In genomic region chr4:125741825-125742452, GRCh38 we compare ENCODE assay signal across 9 cellular contexts.
DNase-seq lines count a peak whose midpoint lies in the region; ATAC-seq and TF ChIP-seq lines count a peak whose summit lies in the region.
"Had no signal": no experiment of that assay in that cellular context is flagged by ENCODE, and none has a peak within 500 bp of the region (broad histone marks: within the 10 kb centered on the region; RNA-seq: fewer than 3 reads in every experiment).

No MANE protein-coding gene starts in this region.

- intact Hi-C loops in IMR-90 (cut with micrococcal nuclease), result loop anchor here (2.0 to 5.0 kb wide), 2 partner anchors 355 to 427 kb away; partner anchors contain the start of gene FAT4
- intact Hi-C loops in MCF 10A (cut with micrococcal nuclease), result loop anchor here (1.0 to 10.0 kb wide), 5 partner anchors 347 to 1658 kb away; no protein-coding TSS in a partner anchor

- ATAC-seq in IMR-90 (ENCODE audit: low read depth) (peak; percentile 75), GM19324 (IDR thresholded peaks at IDR 0.05; ENCODE audit: low FRiP score, unreplicated experiment) (no peak)
- ATAC-seq: stimulated activated naive CD8-positive, alpha-beta T cell treated with anti-CD3 and anti-CD28 coated beads, Interleukin-15, amount 100 ng/mL, for 72 hours had no signal

- peaks cover 1% of the 10 kb centered on the region; the same call in 1 of the 2 replicates for H3K4me1 ChIP-seq in IMR-90 (ENCODE audit: control insufficient read depth, insufficient read depth, low read length)

- no peak overlapping the region for H2BK20ac ChIP-seq in IMR-90 (ENCODE audit: low read depth, low read length)

- no peak overlapping the region for H4K8ac ChIP-seq in IMR-90 (ENCODE audit: low read depth in 2 of 2, low read length in 2 of 2)

- H2AFZ ChIP-seq in IMR-90 (replicated peaks; ENCODE audit: low read length, poor library complexity), result no peak overlapping the region

- H3K9ac ChIP-seq in IMR-90 (ENCODE audit: low read depth, low read length), result no peak overlapping the region

- no peak overlapping the region for H4K5ac ChIP-seq in IMR-90 (ENCODE audit: low read depth, low read length)

- no peak overlapping the region for H2BK15ac ChIP-seq in IMR-90 (ENCODE audit: low read depth, low read length)

- H3K18ac ChIP-seq in IMR-90 (ENCODE audit: low read depth, low read length), result no peak overlapping the region

- no peaks in the 10 kb centered on the region for H4K20me1 ChIP-seq in IMR-90 (ENCODE audit: insufficient read depth, low read length)

- H3K23ac ChIP-seq in IMR-90 (ENCODE audit: low read depth, low read length), result no peak overlapping the region

- H3K9me3 ChIP-seq in IMR-90 (ENCODE audit: control insufficient read depth, insufficient read depth, low read length), result no peaks in the 10 kb centered on the region

- dilution Hi-C loops in IMR-90 (cut with HindIII; ENCODE audit: low sequenced_read_pairs, unreplicated experiment), result no loop called here

- no peak overlapping the region for H3K56ac ChIP-seq in IMR-90 (ENCODE audit: extremely low read depth, insufficient read depth, low read length)

- no peak overlapping the region for H3K14ac ChIP-seq in IMR-90 (replicated peaks; ENCODE audit: low read depth, low read length)

- no peaks in the 10 kb centered on the region for H3K9me3 Mint-ChIP-seq in MCF 10A (ENCODE audit: unreplicated experiment)
- H3K9me3 Mint-ChIP-seq: stimulated activated naive CD8-positive, alpha-beta T cell treated with anti-CD3 and anti-CD28 coated beads, Interleukin-15, amount 100 ng/mL, for 72 hours had no signal

- no peaks in the 10 kb centered on the region for H3K36me3 ChIP-seq in IMR-90 (ENCODE audit: control insufficient read depth, insufficient read depth, low read length)

- CTCF ChIA-PET in IMR-90 (lab: Yijun Ruan, JAX) (interaction anchor here (0.7 kb wide), 1 partner anchor 10 kb away, joined by 3 read pairs; no protein-coding TSS in a partner anchor), MCF 10A (lab: Yijun Ruan, JAX) (interaction anchor here (0.7 to 2.8 kb wide), 8 partner anchors 9 to 429 kb away, joined by 3 to 12 read pairs (median 4); partner anchors contain the start of gene FAT4)

- in situ Hi-C loops in IMR-90 (cut with MboI; ENCODE audit: low sequenced_read_pairs), result loop anchor here (5.0 kb wide), 1 partner anchor 430 kb away; the partner anchor contains the start of gene FAT4

- no peaks in the 10 kb centered on the region for H3K9me1 ChIP-seq in IMR-90 (ENCODE audit: insufficient read depth, low read length)

- H3K79me1 ChIP-seq in IMR-90 (ENCODE audit: low read depth in 1 of 2, low read length in 2 of 2), result no peaks in the 10 kb centered on the region

- peak; percentile 23 for DNase-seq in DMS53 treated with DMSO at 0.1 percent for 48 hours (lab: John Stamatoyannopoulos, UW; ENCODE audit: unreplicated experiment)
- DNase-seq in IMR-90, result peak; percentile 43
- peak; percentile 50 for DNase-seq in MCF 10A (ENCODE audit: unreplicated experiment)
- DNase-seq in myocyte (ENCODE audit: low read depth), result peak; percentile 32
- DNase-seq in DMS79 treated with DMSO at 0.1 percent for 48 hours (lab: John Stamatoyannopoulos, UW), result no peak
- no peak for DNase-seq in activated CD4-positive, alpha-beta T cell treated with anti-CD3 and anti-CD28 coated beads, Interleukin-2, amount 50 U/mL, for 1 hour
- DNase-seq in stimulated activated CD4-positive, alpha-beta T cell treated with anti-CD3 and anti-CD28 coated beads, Interleukin-4, amount 100 ng/mL, for 24 hours, result no peak
- DNase-seq: stimulated activated naive CD8-positive, alpha-beta T cell treated with anti-CD3 and anti-CD28 coated beads, Interleukin-15, amount 100 ng/mL, for 72 hours had no signal

- POLR2A ChIA-PET in IMR-90 (lab: Charles Lee; ENCODE audit: unreplicated experiment), result no interaction called here
- POLR2A ChIA-PET in MCF 10A (lab: Yijun Ruan, JAX), result no interaction called here

- H2BK5ac ChIP-seq in IMR-90 (ENCODE audit: low read depth, low read length, poor library complexity, severe bottlenecking), result no peak overlapping the region

- no peak overlapping the region for H3K4me3 Mint-ChIP-seq in MCF 10A (ENCODE audit: unreplicated experiment)
- H3K4me3 Mint-ChIP-seq: stimulated activated naive CD8-positive, alpha-beta T cell treated with anti-CD3 and anti-CD28 coated beads, Interleukin-15, amount 100 ng/mL, for 72 hours had no signal

- H3K36me3 Mint-ChIP-seq in MCF 10A (ENCODE audit: insufficient read depth, unreplicated experiment), result no peaks in the 10 kb centered on the region

- H3K27me3 ChIP-seq in IMR-90 (ENCODE audit: control insufficient read depth, insufficient read depth, low read length), result no peaks in the 10 kb centered on the region

- no peak overlapping the region for H2BK120ac ChIP-seq in IMR-90 (ENCODE audit: low read depth, low read length)

- TF ChIP-seq CTCF in IMR-90 (conservative IDR thresholded peaks at IDR 0.05; ENCODE audit: low read depth, low read length) (peak; percentile 61), MCF 10A (IDR thresholded peaks at IDR 0.05; ENCODE audit: unreplicated experiment) (peak; percentile 62)

- no peak overlapping the region for H3K27ac ChIP-seq in IMR-90 (ENCODE audit: insufficient read depth, low read length)

- H3K4me2 ChIP-seq in IMR-90 (ENCODE audit: low read depth, low read length), result no peak overlapping the region

- no peak overlapping the region for H3K4ac ChIP-seq in IMR-90 (ENCODE audit: low read depth, low read length)

- 100% methylated on average over 1 of the region's 8 CpGs; no CpG with 5 or more reads in 1 of the 2 experiments for WGBS in IMR-90 (ENCODE audit: extremely low coverage in 2 of 2, insufficient read length in 1 of 2), 2 experiments

- H4K91ac ChIP-seq in IMR-90 (ENCODE audit: insufficient read depth, low read depth, low read length), result no peak overlapping the region

- H3K4me1 Mint-ChIP-seq in MCF 10A (ENCODE audit: insufficient read depth, unreplicated experiment), result peaks cover 7% of the 10 kb centered on the region
- H3K4me1 Mint-ChIP-seq: stimulated activated naive CD8-positive, alpha-beta T cell treated with anti-CD3 and anti-CD28 coated beads, Interleukin-15, amount 100 ng/mL, for 72 hours had no signal

- H2AK5ac ChIP-seq in IMR-90 (ENCODE audit: low read depth, low read length), result no peak overlapping the region

- no peak overlapping the region for H3K27ac Mint-ChIP-seq in MCF 10A (ENCODE audit: low read depth, unreplicated experiment)
- H3K27ac Mint-ChIP-seq: stimulated activated naive CD8-positive, alpha-beta T cell treated with anti-CD3 and anti-CD28 coated beads, Interleukin-15, amount 100 ng/mL, for 72 hours had no signal

- TF ChIP-seq RAD21 in IMR-90 (IDR thresholded peaks at IDR 0.05; ENCODE audit: low read length), result peak; percentile 59

- BruUV-seq in IMR-90 (replicated peaks; lab: Mats Ljungman, UMichigan) (no TSS peak), MCF 10A (replicated peaks; lab: Mats Ljungman, UMichigan) (no TSS peak)

- TF ChIP-seq POLR2A in IMR-90 (IDR thresholded peaks at IDR 0.05; ENCODE audit: low read depth, low read length), result no peak

- no peaks in the 10 kb centered on the region for H3K27me3 Mint-ChIP-seq in MCF 10A (ENCODE audit: insufficient read depth, unreplicated experiment)
- H3K27me3 Mint-ChIP-seq: stimulated activated naive CD8-positive, alpha-beta T cell treated with anti-CD3 and anti-CD28 coated beads, Interleukin-15, amount 100 ng/mL, for 72 hours had no signal

- peak overlapping the region; percentile 13 for H2AK9ac ChIP-seq in IMR-90 (replicated peaks; ENCODE audit: low read depth, low read length, poor library complexity)

- H3K4me3 ChIP-seq in IMR-90 (ENCODE audit: insufficient read depth, low read depth, low read length), result no peak overlapping the region

TF ChIP-seq in IMR-90, 13 proteins besides CTCF, POLR2A, EP300 and RAD21:
- TF ChIP-seq BHLHE40 (IDR thresholded peaks at IDR 0.05; ENCODE audit: low read depth, low read length) (no peak), SMC3 (IDR thresholded peaks at IDR 0.05; ENCODE audit: low read depth, low read length) (peak; percentile 53), ELK1 (IDR thresholded peaks at IDR 0.05; ENCODE audit: borderline replicate concordance, low read depth, low read length) (no peak), NFE2L2 (IDR thresholded peaks at IDR 0.05; ENCODE audit: low read depth, low read length) (no peak)

Comparison
In these comparisons a context has a peak if more than half of its experiments do, and no peak if none do; other contexts are left out.
1. DNase-seq: peak in DMS53 treated with DMSO at 0.1 percent for 48 hours (single experiment), IMR-90 (single experiment), MCF 10A (single experiment) and myocyte (single experiment); none in DMS79 treated with DMSO at 0.1 percent for 48 hours (single experiment), activated CD4-positive, alpha-beta T cell treated with anti-CD3 and anti-CD28 coated beads, Interleukin-2, amount 50 U/mL, for 1 hour (single experiment) and stimulated activated CD4-positive, alpha-beta T cell treated with anti-CD3 and anti-CD28 coated beads, Interleukin-4, amount 100 ng/mL, for 24 hours (single experiment).